In genomic region chr17:37557482-37557881, GRCh38 we compare ENCODE assay signal across 2 cellular contexts.
TF ChIP-seq lines count a peak whose summit lies in the region.

No MANE protein-coding gene starts in this region.

TF ChIP-seq in HepG2, 621 proteins besides CTCF, POLR2A, EP300 and RAD21:
- TF ChIP-seq ZNF121 (CRISPR knock-in tag; IDR thresholded peaks at IDR 0.05) (peak; percentile 66), NR3C1 (CRISPR knock-in tag; IDR thresholded peaks at IDR 0.05) (no peak), SKIL (CRISPR knock-in tag; IDR thresholded peaks at IDR 0.05; ENCODE audit: borderline replicate concordance) (no peak)

TF ChIP-seq in HEK293, 187 proteins besides CTCF, POLR2A, EP300 and RAD21:
- TF ChIP-seq PBX3 (CRISPR knock-in tag; IDR thresholded peaks at IDR 0.05) (no peak), ZNF121 (tag by site-specific recombination; IDR thresholded peaks at IDR 0.05) (peak; percentile 73; the same call in 1 of the 2 replicates), ZNF239 (tag by site-specific recombination; IDR thresholded peaks at IDR 0.05) (no peak)
